In genomic region chr3:43621406-43621973, GRCh38 we compare ENCODE assay signal across 8 cellular contexts. TPM values are rescaled to one million over a fixed set of nuclear protein-coding genes. Genes with fewer than 3 reads are reported as not detected.
DNase-seq lines count a peak whose midpoint lies in the region; TF ChIP-seq lines count a peak whose summit lies in the region.

No MANE protein-coding gene starts in this region.

- H3K36me3 Mint-ChIP-seq in activated T-helper 1 cell treated with anti-CD3 and anti-CD28 coated beads, Interleukin-12 subunit alpha, Interleukin-12 subunit beta, Interleukin-2, Interleukin-4 antibody, amounts not matched to agents 30 ng/mL and 10 ng/mL and 1 ng/mL, durations not matched to agents 14 hours and 24 hours and 36 hours (ENCODE audit: low read depth) = no peaks in the 10 kb centered on the region

- H3K27me3 ChIP-seq in BJ (ENCODE audit: control insufficient read depth, insufficient read depth, low read length) = no peaks in the 10 kb centered on the region
- H3K27me3 ChIP-seq in right atrium auricular region = no peaks in the 10 kb centered on the region
- H3K27me3 ChIP-seq in rectal smooth muscle tissue (ENCODE audit: control insufficient read depth, insufficient read depth, low read length) = no peaks in the 10 kb centered on the region

- intact Hi-C loops in activated T-helper 1 cell treated with anti-CD3 and anti-CD28 coated beads, Interleukin-12 subunit alpha, Interleukin-12 subunit beta, Interleukin-2, Interleukin-4 antibody, amounts not matched to agents 30 ng/mL and 10 ng/mL and 1 ng/mL, durations not matched to agents 14 hours and 24 hours and 36 hours (cut with micrococcal nuclease) = loop anchor here (2.0 to 10.0 kb wide), 5 partner anchors 136 to 1657 kb away; partner anchors contain the start of genes CCDC13, SS18L2 and ULK4

- H3K4me3 ChIP-seq in BJ (ENCODE audit: low read depth, low read length) = peak overlapping the region; percentile 97
- H3K4me3 ChIP-seq in HEK293 (ENCODE audit: low read depth, low read length) = peak overlapping the region; percentile 87
- H3K4me3 ChIP-seq in right atrium auricular region = peak overlapping the region; percentile 73 to 98
- H3K4me3 ChIP-seq in rectal smooth muscle tissue (ENCODE audit: low read length) = peak overlapping the region; percentile 84

- H3K4me3 Mint-ChIP-seq in activated T-helper 1 cell treated with anti-CD3 and anti-CD28 coated beads, Interleukin-12 subunit alpha, Interleukin-12 subunit beta, Interleukin-2, Interleukin-4 antibody, amounts not matched to agents 30 ng/mL and 10 ng/mL and 1 ng/mL, durations not matched to agents 14 hours and 24 hours and 36 hours = peak overlapping the region; percentile 91

- H3K27ac ChIP-seq in HEK293 (ENCODE audit: extremely low read depth, low read depth, low read length) (no peak overlapping the region; the same call in 1 of the 2 replicates), right atrium auricular region (peak overlapping the region; percentile 83 to 95), rectal smooth muscle tissue (ENCODE audit: low read depth, low read length) (peak overlapping the region; percentile 84)

- POLR2A ChIA-PET in BJ (lab: Charles Lee) (interaction anchor here (0.6 kb wide), 1 partner anchor 87 kb away, joined by 5 read pairs; no protein-coding TSS in a partner anchor), HEK293 (lab: Yijun Ruan, JAX) (interaction anchor here (0.6 to 1.2 kb wide), 5 partner anchors 12 to 1660 kb away, joined by 3 to 7 read pairs (median 5); no protein-coding TSS in a partner anchor)

- TF ChIP-seq CTCF in BJ (IDR thresholded peaks at IDR 0.05; ENCODE audit: insufficient read depth, low read depth, low read length) (no peak), HEK293 (tag by site-specific recombination; IDR thresholded peaks at IDR 0.05) (no peak), right atrium auricular region (IDR thresholded peaks at IDR 0.05) (no peak), GM20000 (IDR thresholded peaks at IDR 0.05; ENCODE audit: extremely low read depth, missing control alignments) (no peak)

- H3K27ac Mint-ChIP-seq in activated T-helper 1 cell treated with anti-CD3 and anti-CD28 coated beads, Interleukin-12 subunit alpha, Interleukin-12 subunit beta, Interleukin-2, Interleukin-4 antibody, amounts not matched to agents 30 ng/mL and 10 ng/mL and 1 ng/mL, durations not matched to agents 14 hours and 24 hours and 36 hours = no peak overlapping the region

- CTCF ChIA-PET in BJ (lab: Yijun Ruan, JAX) = interaction anchor here (1.0 kb wide), 1 partner anchor 138 kb away, joined by 5 read pairs; no protein-coding TSS in a partner anchor
- CTCF ChIA-PET in HEK293 (lab: Yijun Ruan, JAX) = no interaction called here

- H3K4me1 Mint-ChIP-seq in activated T-helper 1 cell treated with anti-CD3 and anti-CD28 coated beads, Interleukin-12 subunit alpha, Interleukin-12 subunit beta, Interleukin-2, Interleukin-4 antibody, amounts not matched to agents 30 ng/mL and 10 ng/mL and 1 ng/mL, durations not matched to agents 14 hours and 24 hours and 36 hours (ENCODE audit: low read depth) = peaks cover 29% of the 10 kb centered on the region

- H3K9me3 Mint-ChIP-seq in activated T-helper 1 cell treated with anti-CD3 and anti-CD28 coated beads, Interleukin-12 subunit alpha, Interleukin-12 subunit beta, Interleukin-2, Interleukin-4 antibody, amounts not matched to agents 30 ng/mL and 10 ng/mL and 1 ng/mL, durations not matched to agents 14 hours and 24 hours and 36 hours = no peaks in the 10 kb centered on the region

- H3K4me1 ChIP-seq in HEK293 (ENCODE audit: control insufficient read depth, insufficient read depth, low read length) (no peaks in the 10 kb centered on the region), right atrium auricular region (peaks cover 0 to 15% of the 10 kb centered on the region in 2 donors), rectal smooth muscle tissue (ENCODE audit: control insufficient read depth, insufficient read depth, low read length) (peaks cover 5% of the 10 kb centered on the region)

- peak overlapping the region; percentile 85 for H3K9ac ChIP-seq in rectal smooth muscle tissue (ENCODE audit: low read length)

- H3K9me3 ChIP-seq in HEK293 (ENCODE audit: control insufficient read depth, insufficient read depth, low read depth, low read length) (no peaks in the 10 kb centered on the region), right atrium auricular region (no peaks in the 10 kb centered on the region)

- DNase-seq in BJ (ENCODE audit: low read depth) (no peak), right atrium auricular region (ENCODE audit: low spot score) (peak; percentile 60), GM20000 (ENCODE audit: low spot score) (no peak), GOT3 (lab: John Stamatoyannopoulos, UW) (no peak), SIG-M5 (lab: John Stamatoyannopoulos, UW) (no peak)
- peak; percentile 3 for DNase-seq in activated T-helper 1 cell treated with anti-CD3 and anti-CD28 coated beads, Interleukin-12 subunit alpha, Interleukin-12 subunit beta, Interleukin-2, Interleukin-4 antibody, amounts not matched to agents 30 ng/mL and 10 ng/mL and 1 ng/mL, durations not matched to agents 14 hours and 24 hours and 36 hours (ENCODE audit: low spot score)

- H3K36me3 ChIP-seq in BJ (ENCODE audit: control insufficient read depth, insufficient read depth, low read length) (peaks cover under 1% of the 10 kb centered on the region; the same call in 1 of the 2 replicates), HEK293 (ENCODE audit: control insufficient read depth in 2 of 2, insufficient read depth in 1 of 2, low read length in 2 of 2) (no peaks in the 10 kb centered on the region), right atrium auricular region (no peaks in the 10 kb centered on the region), rectal smooth muscle tissue (ENCODE audit: control insufficient read depth, insufficient read depth, low read length) (no peaks in the 10 kb centered on the region)

- peaks cover 26% of the 10 kb centered on the region for H3K27me3 Mint-ChIP-seq in activated T-helper 1 cell treated with anti-CD3 and anti-CD28 coated beads, Interleukin-12 subunit alpha, Interleukin-12 subunit beta, Interleukin-2, Interleukin-4 antibody, amounts not matched to agents 30 ng/mL and 10 ng/mL and 1 ng/mL, durations not matched to agents 14 hours and 24 hours and 36 hours (ENCODE audit: insufficient read depth)

TF ChIP-seq in HEK293, 187 proteins besides CTCF, POLR2A, EP300 and RAD21 (continues in another document):
- TF ChIP-seq INSM2 (tag by site-specific recombination; IDR thresholded peaks at IDR 0.05) (no peak), ZNF677 (tag by site-specific recombination; IDR thresholded peaks at IDR 0.05) (no peak), ZNF660 (tag by site-specific recombination; IDR thresholded peaks at IDR 0.05) (no peak), ZNF391 (tag by site-specific recombination; IDR thresholded peaks at IDR 0.05; ENCODE audit: borderline replicate concordance, low read depth) (0 out of 2 replicates have a peak, but pooled peaks have one; percentile 29), ZSCAN23 (tag by site-specific recombination; IDR thresholded peaks at IDR 0.05) (no peak), SP7 (tag by site-specific recombination; IDR thresholded peaks at IDR 0.05) (no peak), ZSCAN30 (tag by site-specific recombination; IDR thresholded peaks at IDR 0.05) (0 out of 2 replicates have a peak, but pooled peaks have one; percentile 14), ZIC2 (tag by site-specific recombination; IDR thresholded peaks at IDR 0.05) (peak; percentile 39), ELK4 (IDR thresholded peaks at IDR 0.05; ENCODE audit: borderline replicate concordance, low read depth, low read length) (no peak), ZNF830 (tag by site-specific recombination; IDR thresholded peaks at IDR 0.05; ENCODE audit: low read depth) (no peak), RBAK (tag by site-specific recombination; IDR thresholded peaks at IDR 0.05) (no peak), ZSCAN18 (tag by site-specific recombination; IDR thresholded peaks at IDR 0.05) (no peak)

RNA-seq across cellular contexts. Expression of gene ANO10, which starts 0.3 kb away (rescaled TPM):
- 36.6 and 47.9 TPM in 2 replicates for polyA plus RNA-seq in BJ (2011; rRNA removed)
- polyA minus RNA-seq in BJ (2011; rRNA and poly(A)+ RNA removed) = 33.1 and 34.0 TPM in 2 replicates
- total RNA-seq in activated T-helper 1 cell treated with anti-CD3 and anti-CD28 coated beads, Interleukin-12 subunit alpha, Interleukin-12 subunit beta, Interleukin-2, Interleukin-4 antibody, amounts not matched to agents 30 ng/mL and 10 ng/mL and 1 ng/mL, durations not matched to agents 14 hours and 24 hours and 36 hours = 4.2 and 4.6 TPM in 2 replicates
- 10 to 100 TPM in 1 of 2 donors, 1 to 10 TPM in 1; 9.6 to 11.3 TPM for total RNA-seq in right atrium auricular region

Comparison
In these comparisons a context has a peak if more than half of its experiments do, and no peak if none do; other contexts are left out.
1. DNase-seq: peak in activated T-helper 1 cell treated with anti-CD3 and anti-CD28 coated beads, Interleukin-12 subunit alpha, Interleukin-12 subunit beta, Interleukin-2, Interleukin-4 antibody, amounts not matched to agents 30 ng/mL and 10 ng/mL and 1 ng/mL, durations not matched to agents 14 hours and 24 hours and 36 hours (single experiment) and right atrium auricular region (single experiment); none in BJ (single experiment), GM20000 (single experiment), GOT3 (single experiment) and SIG-M5 (single experiment).
2. Peak in every context shown above with its lines, with median percentiles within 50 percentile points of each other: H3K4me3 ChIP-seq.